In the genomic region with DNA sequence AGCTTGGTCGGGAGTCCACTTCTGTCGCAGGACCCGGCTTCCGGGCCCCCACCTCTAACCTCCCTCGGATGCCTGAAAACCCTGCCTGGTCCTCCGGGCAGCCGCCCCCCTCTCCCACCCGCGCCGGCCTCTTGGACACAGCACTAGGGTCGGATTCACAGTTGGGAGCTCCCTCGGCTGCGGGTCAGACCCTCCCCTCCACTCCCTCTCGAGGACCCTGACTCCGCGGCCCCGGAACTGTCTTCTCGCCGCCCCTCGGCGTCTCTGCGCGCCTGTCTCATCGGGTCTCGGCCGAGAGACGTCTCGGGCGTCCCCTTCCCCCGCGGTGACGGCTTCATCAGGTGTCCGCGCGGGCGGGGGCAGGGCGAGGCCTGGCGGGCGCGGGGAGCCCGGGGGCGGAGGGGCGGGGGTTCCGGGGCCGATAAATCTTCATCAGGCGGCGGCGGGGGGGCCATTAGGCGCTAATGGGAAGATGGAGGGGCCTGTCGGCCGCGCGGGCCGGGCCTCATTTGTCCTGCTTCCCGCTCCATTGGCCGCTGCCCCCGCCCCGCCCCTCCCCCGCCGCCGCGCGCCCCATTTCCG, we compare ENCODE assay signal across 7 cellular contexts. TPM values are rescaled to one million over a fixed set of nuclear protein-coding genes. Genes with fewer than 3 reads are reported as not detected.
DNase-seq lines count a peak whose midpoint lies in the region; ATAC-seq and TF ChIP-seq lines count a peak whose summit lies in the region.

No MANE protein-coding gene starts in this region.

- ATAC-seq in natural killer cell treated with Interleukin-12 subunit alpha and Interleukin-12 subunit beta and Interleukin-15 and Interleukin-18, amount 100 ng/mL, for 72 hours = no peak
- ATAC-seq in sciatic nerve = no peak

- peaks cover 25 to 37% of the 10 kb centered on the region in 2 donors for H3K27me3 Mint-ChIP-seq in natural killer cell treated with Interleukin-12 subunit alpha and Interleukin-12 subunit beta and Interleukin-15 and Interleukin-18, amount 100 ng/mL, for 72 hours

- H3K36me3 Mint-ChIP-seq in natural killer cell treated with Interleukin-12 subunit alpha and Interleukin-12 subunit beta and Interleukin-15 and Interleukin-18, amount 100 ng/mL, for 72 hours = no peaks in the 10 kb centered on the region

- H3K27me3 ChIP-seq in colonic mucosa = peaks cover 12% of the 10 kb centered on the region

- no peaks in the 10 kb centered on the region for H3K9me3 ChIP-seq in colonic mucosa

- no peaks in the 10 kb centered on the region for H3K4me1 ChIP-seq in colonic mucosa

- intact Hi-C loops in colonic mucosa (cut with DNase I) = no loop called here
- intact Hi-C loops in sciatic nerve (cut with DNase I) = no loop called here

- DNase-seq in SK-MEL-5 (ENCODE audit: low read depth, low spot score) (peak; percentile 19), colonic mucosa (no peak), globus pallidus (ENCODE audit: low spot score) (no peak), MV-4-11 (lab: John Stamatoyannopoulos, UW) (no peak), sciatic nerve (ENCODE audit: low spot score) (no peak)
- DNase-seq in natural killer cell treated with Interleukin-12 subunit alpha and Interleukin-12 subunit beta and Interleukin-15 and Interleukin-18, amount 100 ng/mL, for 72 hours (ENCODE audit: low spot score) = no peak

- in situ Hi-C loops in SK-MEL-5 (cut with HindIII; ENCODE audit: low pct_unique_long_range_greater_than_20kb, low sequenced_read_pairs) = no loop called here

- peak; percentile 10 for TF ChIP-seq POLR2A in GM18526 (IDR thresholded peaks at IDR 0.05; ENCODE audit: extremely low read depth, insufficient read length)

- peak overlapping the region; percentile 40 for H3K4me3 ChIP-seq in colonic mucosa

- H3K36me3 ChIP-seq in colonic mucosa = no peaks in the 10 kb centered on the region

- no peaks in the 10 kb centered on the region for H3K9me3 Mint-ChIP-seq in natural killer cell treated with Interleukin-12 subunit alpha and Interleukin-12 subunit beta and Interleukin-15 and Interleukin-18, amount 100 ng/mL, for 72 hours

- peaks cover 34 to 36% of the 10 kb centered on the region in 2 donors for H3K4me1 Mint-ChIP-seq in natural killer cell treated with Interleukin-12 subunit alpha and Interleukin-12 subunit beta and Interleukin-15 and Interleukin-18, amount 100 ng/mL, for 72 hours (ENCODE audit: low read depth in 2 of 2)

- peak overlapping the region in 1 of 2 donors; percentile 80 for H3K27ac Mint-ChIP-seq in natural killer cell treated with Interleukin-12 subunit alpha and Interleukin-12 subunit beta and Interleukin-15 and Interleukin-18, amount 100 ng/mL, for 72 hours

- TF ChIP-seq CTCF in colonic mucosa (IDR thresholded peaks at IDR 0.05) = no peak

- H3K9ac ChIP-seq in colonic mucosa (ENCODE audit: low read depth in 2 of 2, low read length in 2 of 2) = peak overlapping the region; percentile 55 to 69

- H3K4me3 Mint-ChIP-seq in natural killer cell treated with Interleukin-12 subunit alpha and Interleukin-12 subunit beta and Interleukin-15 and Interleukin-18, amount 100 ng/mL, for 72 hours = peak overlapping the region; percentile 80

- H3K27ac ChIP-seq in colonic mucosa = no peak overlapping the region

RNA-seq across cellular contexts. Expression of gene ERFL, which starts 11.7 kb away (rescaled TPM):
- not detected in 2 replicates for total RNA-seq in SK-MEL-5 (2014; rRNA removed; shearing (Covaris generic))
- not detected in 2 replicates for polyA plus RNA-seq in SK-MEL-5 (2015; cell fraction: cytosol; rRNA removed)
- not detected in 2 replicates for polyA plus RNA-seq in SK-MEL-5 (2015; cell fraction: nucleus; rRNA removed)
- total RNA-seq in colonic mucosa (under 1 TPM; 0.42 to 0.47 TPM), sciatic nerve (0.27 TPM)
- total RNA-seq in natural killer cell treated with Interleukin-12 subunit alpha and Interleukin-12 subunit beta and Interleukin-15 and Interleukin-18, amount 100 ng/mL, for 72 hours = under 1 TPM; 0.67 TPM

RNA-seq across cellular contexts. Expression of gene RABAC1, which starts 19.2 kb away (rescaled TPM):
- total RNA-seq in SK-MEL-5 (2014; rRNA removed; shearing (Covaris generic)) = 137 and 154 TPM in 2 replicates
- 229 and 264 TPM in 2 replicates for polyA plus RNA-seq in SK-MEL-5 (2015; cell fraction: cytosol; rRNA removed)
- 58.0 and 62.1 TPM in 2 replicates for polyA plus RNA-seq in SK-MEL-5 (2015; cell fraction: nucleus; rRNA removed)
- total RNA-seq in colonic mucosa (100 to 1,000 TPM; 172 to 197 TPM), sciatic nerve (133 TPM)
- total RNA-seq in natural killer cell treated with Interleukin-12 subunit alpha and Interleukin-12 subunit beta and Interleukin-15 and Interleukin-18, amount 100 ng/mL, for 72 hours = 10 to 100 TPM; 79.6 to 89.7 TPM

RNA-seq across cellular contexts. Expression of gene ATP1A3, which starts 54.1 kb away (rescaled TPM):
- 1.2 and 2.7 TPM in 2 replicates for total RNA-seq in SK-MEL-5 (2014; rRNA removed; shearing (Covaris generic))
- polyA plus RNA-seq in SK-MEL-5 (2015; cell fraction: cytosol; rRNA removed) = 4.9 and 6.4 TPM in 2 replicates
- 1.3 and 1.5 TPM in 2 replicates for polyA plus RNA-seq in SK-MEL-5 (2015; cell fraction: nucleus; rRNA removed)
- 1 to 10 TPM in 1 of 2 donors, under 1 TPM in 1; 0.35 to 1.9 TPM for total RNA-seq in colonic mucosa
- 1 to 10 TPM; 2.0 to 4.2 TPM for total RNA-seq in natural killer cell treated with Interleukin-12 subunit alpha and Interleukin-12 subunit beta and Interleukin-15 and Interleukin-18, amount 100 ng/mL, for 72 hours
- total RNA-seq in sciatic nerve = 0.18 TPM

RNA-seq across cellular contexts. Expression of gene ARHGEF1, which starts 57.0 kb away (rescaled TPM):
- 18.9 and 24.9 TPM in 2 replicates for total RNA-seq in SK-MEL-5 (2014; rRNA removed; shearing (Covaris generic))
- polyA plus RNA-seq in SK-MEL-5 (2015; cell fraction: cytosol; rRNA removed) = 70.5 and 72.5 TPM in 2 replicates
- 120 and 129 TPM in 2 replicates for polyA plus RNA-seq in SK-MEL-5 (2015; cell fraction: nucleus; rRNA removed)
- total RNA-seq in colonic mucosa (10 to 100 TPM; 64.1 to 98.7 TPM), sciatic nerve (137 TPM)
- 100 to 1,000 TPM; 321 to 444 TPM for total RNA-seq in natural killer cell treated with Interleukin-12 subunit alpha and Interleukin-12 subunit beta and Interleukin-15 and Interleukin-18, amount 100 ng/mL, for 72 hours
